Comparison of ENCODE assay signal across 8 cellular contexts in genomic region chr5:131169810-131170539, GRCh38. TPM values are rescaled to one million over a fixed set of nuclear protein-coding genes. Genes with fewer than 3 reads are reported as not detected.
DNase-seq lines count a peak whose midpoint lies in the region; ATAC-seq and TF ChIP-seq lines count a peak whose summit lies in the region.

No MANE protein-coding gene starts in this region.

- H3K27me3 Mint-ChIP-seq in activated naive CD4-positive, alpha-beta T cell treated with anti-CD3 and anti-CD28 coated beads, Interleukin-2, amount 50 U/mL, for 24 hours: no peaks in the 10 kb centered on the region

- DNase-seq in activated naive CD4-positive, alpha-beta T cell treated with anti-CD3 and anti-CD28 coated beads, Interleukin-2, amount 50 U/mL, for 72 hours (ENCODE audit: low spot score in 2 of 2): no peak
- DNase-seq in astrocyte of the cerebellum (ENCODE audit: low read depth) (no peak), lower lobe of right lung (no peak), upper lobe of left lung (no peak)
- no peak for DNase-seq in stimulated activated CD4-positive, alpha-beta T cell treated with anti-CD3 and anti-CD28 coated beads, Interleukin-15, amount 100 ng/mL, for 24 hours

- peak overlapping the region; percentile 97 for H3K27ac Mint-ChIP-seq in activated naive CD4-positive, alpha-beta T cell treated with anti-CD3 and anti-CD28 coated beads, Interleukin-2, amount 50 U/mL, for 24 hours
- peak overlapping the region in 1 of 2 donors; percentile 96 for H3K27ac Mint-ChIP-seq in activated naive CD4-positive, alpha-beta T cell treated with anti-CD3 and anti-CD28 coated beads, Interleukin-2, amount 50 U/mL, for 72 hours

- peaks cover 29% of the 10 kb centered on the region for H3K4me1 ChIP-seq in lower lobe of right lung
- H3K4me1 ChIP-seq in upper lobe of left lung: peaks cover 7 to 23% (median 16%) of the 10 kb centered on the region in 4 donors

- TF ChIP-seq CTCF in astrocyte of the cerebellum (IDR thresholded peaks at IDR 0.05; ENCODE audit: low read depth, low read length, missing control alignments) (no peak), lower lobe of right lung (IDR thresholded peaks at IDR 0.05) (no peak), upper lobe of left lung (IDR thresholded peaks at IDR 0.05) (no peak)

- H3K27me3 ChIP-seq in lower lobe of right lung (ENCODE audit: low read depth): no peaks in the 10 kb centered on the region
- no peaks in the 10 kb centered on the region for H3K27me3 ChIP-seq in upper lobe of left lung

- H3K4me3 ChIP-seq in astrocyte of the cerebellum (ENCODE audit: low read depth, low read length): peak overlapping the region; percentile 62
- H3K4me3 ChIP-seq in lower lobe of right lung: peak overlapping the region; percentile 64
- H3K4me3 ChIP-seq in upper lobe of left lung: peak overlapping the region; percentile 11 to 71 (median 62)

- TF ChIP-seq POLR2A in upper lobe of left lung (IDR thresholded peaks at IDR 0.05): no peak

- H3K36me3 ChIP-seq in lower lobe of right lung: no peaks in the 10 kb centered on the region
- H3K36me3 ChIP-seq in upper lobe of left lung: no peaks in the 10 kb centered on the region

- H3K4me1 Mint-ChIP-seq in activated naive CD4-positive, alpha-beta T cell treated with anti-CD3 and anti-CD28 coated beads, Interleukin-2, amount 50 U/mL, for 24 hours: peaks cover 66% of the 10 kb centered on the region

- 37 to 38% methylated on average over 16 of the region's 16 CpGs for WGBS in upper lobe of left lung, 2 donors

- TF ChIP-seq EP300 in upper lobe of left lung (IDR thresholded peaks at IDR 0.05): no peak

- H3K9me3 Mint-ChIP-seq in activated naive CD4-positive, alpha-beta T cell treated with anti-CD3 and anti-CD28 coated beads, Interleukin-2, amount 50 U/mL, for 24 hours: no peaks in the 10 kb centered on the region
- no peaks in the 10 kb centered on the region for H3K9me3 Mint-ChIP-seq in activated naive CD4-positive, alpha-beta T cell treated with anti-CD3 and anti-CD28 coated beads, Interleukin-2, amount 50 U/mL, for 72 hours

- no peaks in the 10 kb centered on the region for H3K36me3 Mint-ChIP-seq in activated naive CD4-positive, alpha-beta T cell treated with anti-CD3 and anti-CD28 coated beads, Interleukin-2, amount 50 U/mL, for 24 hours
- H3K36me3 Mint-ChIP-seq in activated naive CD4-positive, alpha-beta T cell treated with anti-CD3 and anti-CD28 coated beads, Interleukin-2, amount 50 U/mL, for 72 hours: peaks cover 6 to 15% of the 10 kb centered on the region in 2 donors

- peak overlapping the region; percentile 96 for H3K4me3 Mint-ChIP-seq in activated naive CD4-positive, alpha-beta T cell treated with anti-CD3 and anti-CD28 coated beads, Interleukin-2, amount 50 U/mL, for 24 hours

- H3K27ac ChIP-seq in lower lobe of right lung: peak overlapping the region; percentile 73
- peak overlapping the region; percentile 63 to 87 (median 74) for H3K27ac ChIP-seq in upper lobe of left lung

- no peak for ATAC-seq in activated naive CD4-positive, alpha-beta T cell treated with anti-CD3 and anti-CD28 coated beads, Interleukin-2, amount 50 U/mL, for 72 hours
- ATAC-seq in lower lobe of right lung (no peak), upper lobe of left lung (ENCODE audit: low FRiP score in 2 of 2) (no peak), HG03280 (IDR thresholded peaks at IDR 0.05; ENCODE audit: unreplicated experiment) (no peak), GM21447 (IDR thresholded peaks at IDR 0.05; ENCODE audit: unreplicated experiment) (no peak)

- intact Hi-C loops in lower lobe of right lung (cut with DNase I): no loop called here

- H3K9me3 ChIP-seq in lower lobe of right lung: no peaks in the 10 kb centered on the region
- no peaks in the 10 kb centered on the region for H3K9me3 ChIP-seq in upper lobe of left lung

- in situ Hi-C loops in astrocyte of the cerebellum (cut with HindIII; ENCODE audit: low sequenced_read_pairs): no loop called here

RNA-seq across cellular contexts. Expression of gene LYRM7, which starts 0.8 kb away (rescaled TPM):
- 10 to 100 TPM; 11.3 to 17.7 TPM for total RNA-seq in activated naive CD4-positive, alpha-beta T cell treated with anti-CD3 and anti-CD28 coated beads, Interleukin-2, amount 50 U/mL, for 72 hours
- total RNA-seq in lower lobe of right lung: 5.5 TPM
- total RNA-seq in upper lobe of left lung: 1 to 10 TPM; 1.7 to 7.1 (median 4.2) TPM

RNA-seq across cellular contexts. Expression of gene HINT1, which starts 4.9 kb away (rescaled TPM):
- total RNA-seq in activated naive CD4-positive, alpha-beta T cell treated with anti-CD3 and anti-CD28 coated beads, Interleukin-2, amount 50 U/mL, for 72 hours: 100 to 1,000 TPM; 322 to 373 TPM
- total RNA-seq in lower lobe of right lung (136 TPM), upper lobe of left lung (100 to 1,000 TPM in 4 of 6 donors, 10 to 100 TPM in 2; 75.4 to 172 (median 133) TPM)
